2 cellular contexts compared by ENCODE assay signal in the genomic region with DNA sequence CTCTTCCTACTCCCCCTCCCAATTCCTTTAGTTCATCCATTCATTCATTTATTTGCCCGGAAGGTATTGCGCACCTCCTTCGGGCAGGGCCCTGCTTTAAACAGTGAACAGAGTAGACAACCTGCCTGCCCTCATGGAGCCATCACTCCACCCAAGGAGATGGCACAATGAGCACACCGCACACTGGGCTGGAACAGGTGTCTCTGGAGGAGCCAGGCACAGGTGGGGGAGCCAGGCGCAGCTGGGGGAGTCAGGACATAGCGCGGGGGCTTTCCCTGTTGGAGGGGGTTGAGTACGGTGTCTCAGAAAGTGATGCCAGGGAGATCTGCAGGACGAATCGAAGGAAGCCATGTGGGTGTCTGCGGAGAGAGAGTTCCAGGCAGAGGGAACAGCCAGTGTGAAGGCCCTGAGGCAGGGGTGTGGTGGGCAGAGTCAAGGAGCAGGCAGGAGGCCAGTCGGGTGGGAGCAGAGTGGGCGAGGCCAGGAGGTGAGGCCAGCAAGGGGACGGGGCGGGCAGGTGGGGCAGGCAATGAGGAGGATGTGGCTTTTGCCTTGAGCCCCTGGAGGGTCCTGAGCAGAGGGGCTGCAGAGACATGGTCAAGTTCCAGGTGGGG.
TF ChIP-seq lines count a peak whose summit lies in the region.

No MANE protein-coding gene starts in this region.

TF ChIP-seq in GM23338, 12 proteins besides CTCF, POLR2A, EP300 and RAD21 (continues in another document):
- TF ChIP-seq, protein P1, sequence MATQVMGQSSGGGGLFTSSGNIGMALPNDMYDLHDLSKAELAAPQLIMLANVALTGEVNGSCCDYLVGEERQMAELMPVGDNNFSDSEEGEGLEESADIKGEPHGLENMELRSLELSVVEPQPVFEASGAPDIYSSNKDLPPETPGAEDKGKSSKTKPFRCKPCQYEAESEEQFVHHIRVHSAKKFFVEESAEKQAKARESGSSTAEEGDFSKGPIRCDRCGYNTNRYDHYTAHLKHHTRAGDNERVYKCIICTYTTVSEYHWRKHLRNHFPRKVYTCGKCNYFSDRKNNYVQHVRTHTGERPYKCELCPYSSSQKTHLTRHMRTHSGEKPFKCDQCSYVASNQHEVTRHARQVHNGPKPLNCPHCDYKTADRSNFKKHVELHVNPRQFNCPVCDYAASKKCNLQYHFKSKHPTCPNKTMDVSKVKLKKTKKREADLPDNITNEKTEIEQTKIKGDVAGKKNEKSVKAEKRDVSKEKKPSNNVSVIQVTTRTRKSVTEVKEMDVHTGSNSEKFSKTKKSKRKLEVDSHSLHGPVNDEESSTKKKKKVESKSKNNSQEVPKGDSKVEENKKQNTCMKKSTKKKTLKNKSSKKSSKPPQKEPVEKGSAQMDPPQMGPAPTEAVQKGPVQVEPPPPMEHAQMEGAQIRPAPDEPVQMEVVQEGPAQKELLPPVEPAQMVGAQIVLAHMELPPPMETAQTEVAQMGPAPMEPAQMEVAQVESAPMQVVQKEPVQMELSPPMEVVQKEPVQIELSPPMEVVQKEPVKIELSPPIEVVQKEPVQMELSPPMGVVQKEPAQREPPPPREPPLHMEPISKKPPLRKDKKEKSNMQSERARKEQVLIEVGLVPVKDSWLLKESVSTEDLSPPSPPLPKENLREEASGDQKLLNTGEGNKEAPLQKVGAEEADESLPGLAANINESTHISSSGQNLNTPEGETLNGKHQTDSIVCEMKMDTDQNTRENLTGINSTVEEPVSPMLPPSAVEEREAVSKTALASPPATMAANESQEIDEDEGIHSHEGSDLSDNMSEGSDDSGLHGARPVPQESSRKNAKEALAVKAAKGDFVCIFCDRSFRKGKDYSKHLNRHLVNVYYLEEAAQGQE (IDR thresholded peaks at IDR 0.05; ENCODE audit: unreplicated experiment), result no peak
- no peak for TF ChIP-seq POLR2AphosphoS5 (IDR thresholded peaks at IDR 0.05; ENCODE audit: low read depth)
- TF ChIP-seq CREB1 (CRISPR knock-in tag; IDR thresholded peaks at IDR 0.05; ENCODE audit: low read depth), result no peak
- TF ChIP-seq STAT1 (IDR thresholded peaks at IDR 0.05; ENCODE audit: unreplicated experiment), result no peak
- TF ChIP-seq, protein P2, sequence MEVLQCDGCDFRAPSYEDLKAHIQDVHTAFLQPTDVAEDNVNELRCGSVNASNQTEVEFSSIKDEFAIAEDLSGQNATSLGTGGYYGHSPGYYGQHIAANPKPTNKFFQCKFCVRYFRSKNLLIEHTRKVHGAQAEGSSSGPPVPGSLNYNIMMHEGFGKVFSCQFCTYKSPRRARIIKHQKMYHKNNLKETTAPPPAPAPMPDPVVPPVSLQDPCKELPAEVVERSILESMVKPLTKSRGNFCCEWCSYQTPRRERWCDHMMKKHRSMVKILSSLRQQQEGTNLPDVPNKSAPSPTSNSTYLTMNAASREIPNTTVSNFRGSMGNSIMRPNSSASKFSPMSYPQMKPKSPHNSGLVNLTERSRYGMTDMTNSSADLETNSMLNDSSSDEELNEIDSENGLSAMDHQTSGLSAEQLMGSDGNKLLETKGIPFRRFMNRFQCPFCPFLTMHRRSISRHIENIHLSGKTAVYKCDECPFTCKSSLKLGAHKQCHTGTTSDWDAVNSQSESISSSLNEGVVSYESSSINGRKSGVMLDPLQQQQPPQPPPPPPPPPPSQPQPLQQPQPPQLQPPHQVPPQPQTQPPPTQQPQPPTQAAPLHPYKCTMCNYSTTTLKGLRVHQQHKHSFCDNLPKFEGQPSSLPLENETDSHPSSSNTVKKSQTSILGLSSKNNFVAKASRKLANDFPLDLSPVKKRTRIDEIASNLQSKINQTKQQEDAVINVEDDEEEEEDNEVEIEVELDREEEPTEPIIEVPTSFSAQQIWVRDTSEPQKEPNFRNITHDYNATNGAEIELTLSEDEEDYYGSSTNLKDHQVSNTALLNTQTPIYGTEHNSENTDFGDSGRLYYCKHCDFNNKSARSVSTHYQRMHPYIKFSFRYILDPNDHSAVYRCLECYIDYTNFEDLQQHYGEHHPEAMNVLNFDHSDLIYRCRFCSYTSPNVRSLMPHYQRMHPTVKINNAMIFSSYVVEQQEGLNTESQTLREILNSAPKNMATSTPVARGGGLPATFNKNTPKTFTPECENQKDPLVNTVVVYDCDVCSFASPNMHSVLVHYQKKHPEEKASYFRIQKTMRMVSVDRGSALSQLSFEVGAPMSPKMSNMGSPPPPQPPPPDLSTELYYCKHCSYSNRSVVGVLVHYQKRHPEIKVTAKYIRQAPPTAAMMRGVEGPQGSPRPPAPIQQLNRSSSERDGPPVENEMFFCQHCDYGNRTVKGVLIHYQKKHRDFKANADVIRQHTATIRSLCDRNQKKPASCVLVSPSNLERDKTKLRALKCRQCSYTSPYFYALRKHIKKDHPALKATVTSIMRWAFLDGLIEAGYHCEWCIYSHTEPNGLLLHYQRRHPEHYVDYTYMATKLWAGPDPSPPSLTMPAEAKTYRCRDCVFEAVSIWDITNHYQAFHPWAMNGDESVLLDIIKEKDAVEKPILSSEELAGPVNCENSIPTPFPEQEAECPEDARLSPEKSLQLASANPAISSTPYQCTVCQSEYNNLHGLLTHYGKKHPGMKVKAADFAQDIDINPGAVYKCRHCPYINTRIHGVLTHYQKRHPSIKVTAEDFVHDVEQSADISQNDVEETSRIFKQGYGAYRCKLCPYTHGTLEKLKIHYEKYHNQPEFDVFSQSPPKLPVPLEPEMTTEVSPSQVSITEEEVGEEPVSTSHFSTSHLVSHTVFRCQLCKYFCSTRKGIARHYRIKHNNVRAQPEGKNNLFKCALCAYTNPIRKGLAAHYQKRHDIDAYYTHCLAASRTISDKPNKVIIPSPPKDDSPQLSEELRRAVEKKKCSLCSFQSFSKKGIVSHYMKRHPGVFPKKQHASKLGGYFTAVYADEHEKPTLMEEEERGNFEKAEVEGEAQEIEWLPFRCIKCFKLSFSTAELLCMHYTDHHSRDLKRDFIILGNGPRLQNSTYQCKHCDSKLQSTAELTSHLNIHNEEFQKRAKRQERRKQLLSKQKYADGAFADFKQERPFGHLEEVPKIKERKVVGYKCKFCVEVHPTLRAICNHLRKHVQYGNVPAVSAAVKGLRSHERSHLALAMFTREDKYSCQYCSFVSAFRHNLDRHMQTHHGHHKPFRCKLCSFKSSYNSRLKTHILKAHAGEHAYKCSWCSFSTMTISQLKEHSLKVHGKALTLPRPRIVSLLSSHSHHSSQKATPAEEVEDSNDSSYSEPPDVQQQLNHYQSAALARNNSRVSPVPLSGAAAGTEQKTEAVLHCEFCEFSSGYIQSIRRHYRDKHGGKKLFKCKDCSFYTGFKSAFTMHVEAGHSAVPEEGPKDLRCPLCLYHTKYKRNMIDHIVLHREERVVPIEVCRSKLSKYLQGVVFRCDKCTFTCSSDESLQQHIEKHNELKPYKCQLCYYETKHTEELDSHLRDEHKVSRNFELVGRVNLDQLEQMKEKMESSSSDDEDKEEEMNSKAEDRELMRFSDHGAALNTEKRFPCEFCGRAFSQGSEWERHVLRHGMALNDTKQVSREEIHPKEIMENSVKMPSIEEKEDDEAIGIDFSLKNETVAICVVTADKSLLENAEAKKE (CRISPR knock-in tag; IDR thresholded peaks at IDR 0.05), result no peak
- no peak for TF ChIP-seq ZNF114 (CRISPR knock-in tag; IDR thresholded peaks at IDR 0.05)
- TF ChIP-seq EZH2 (IDR thresholded peaks at IDR 0.05; ENCODE audit: low read depth, unreplicated experiment), result no peak
- TF ChIP-seq, protein P3, sequence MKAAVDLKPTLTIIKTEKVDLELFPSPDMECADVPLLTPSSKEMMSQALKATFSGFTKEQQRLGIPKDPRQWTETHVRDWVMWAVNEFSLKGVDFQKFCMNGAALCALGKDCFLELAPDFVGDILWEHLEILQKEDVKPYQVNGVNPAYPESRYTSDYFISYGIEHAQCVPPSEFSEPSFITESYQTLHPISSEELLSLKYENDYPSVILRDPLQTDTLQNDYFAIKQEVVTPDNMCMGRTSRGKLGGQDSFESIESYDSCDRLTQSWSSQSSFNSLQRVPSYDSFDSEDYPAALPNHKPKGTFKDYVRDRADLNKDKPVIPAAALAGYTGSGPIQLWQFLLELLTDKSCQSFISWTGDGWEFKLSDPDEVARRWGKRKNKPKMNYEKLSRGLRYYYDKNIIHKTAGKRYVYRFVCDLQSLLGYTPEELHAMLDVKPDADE (IDR thresholded peaks at IDR 0.05), result no peak
- no peak for TF ChIP-seq JUNB (IDR thresholded peaks at IDR 0.05; ENCODE audit: unreplicated experiment)

TF ChIP-seq in liver, 16 proteins besides CTCF, POLR2A, EP300 and RAD21 (continued from another document):
- TF ChIP-seq, protein P1 (IDR thresholded peaks at IDR 0.05), result no peak
- TF ChIP-seq, protein P4, sequence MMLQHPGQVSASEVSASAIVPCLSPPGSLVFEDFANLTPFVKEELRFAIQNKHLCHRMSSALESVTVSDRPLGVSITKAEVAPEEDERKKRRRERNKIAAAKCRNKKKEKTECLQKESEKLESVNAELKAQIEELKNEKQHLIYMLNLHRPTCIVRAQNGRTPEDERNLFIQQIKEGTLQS (IDR thresholded peaks at IDR 0.05), result no peak
- no peak for TF ChIP-seq FOXA1 (IDR thresholded peaks at IDR 0.05)
- no peak for TF ChIP-seq HNF4G (IDR thresholded peaks at IDR 0.05)
- no peak for TF ChIP-seq NR2F2 (IDR thresholded peaks at IDR 0.05)
- no peak for TF ChIP-seq FOXA2 (IDR thresholded peaks at IDR 0.05)
- no peak for TF ChIP-seq YY1 (IDR thresholded peaks at IDR 0.05)
- TF ChIP-seq RXRA (IDR thresholded peaks at IDR 0.05), result no peak
- no peak for TF ChIP-seq SP1 (IDR thresholded peaks at IDR 0.05)
- TF ChIP-seq TAF1 (conservative IDR thresholded peaks at IDR 0.05), result no peak
- no peak for TF ChIP-seq JUND (IDR thresholded peaks at IDR 0.05)
- TF ChIP-seq, protein P5, sequence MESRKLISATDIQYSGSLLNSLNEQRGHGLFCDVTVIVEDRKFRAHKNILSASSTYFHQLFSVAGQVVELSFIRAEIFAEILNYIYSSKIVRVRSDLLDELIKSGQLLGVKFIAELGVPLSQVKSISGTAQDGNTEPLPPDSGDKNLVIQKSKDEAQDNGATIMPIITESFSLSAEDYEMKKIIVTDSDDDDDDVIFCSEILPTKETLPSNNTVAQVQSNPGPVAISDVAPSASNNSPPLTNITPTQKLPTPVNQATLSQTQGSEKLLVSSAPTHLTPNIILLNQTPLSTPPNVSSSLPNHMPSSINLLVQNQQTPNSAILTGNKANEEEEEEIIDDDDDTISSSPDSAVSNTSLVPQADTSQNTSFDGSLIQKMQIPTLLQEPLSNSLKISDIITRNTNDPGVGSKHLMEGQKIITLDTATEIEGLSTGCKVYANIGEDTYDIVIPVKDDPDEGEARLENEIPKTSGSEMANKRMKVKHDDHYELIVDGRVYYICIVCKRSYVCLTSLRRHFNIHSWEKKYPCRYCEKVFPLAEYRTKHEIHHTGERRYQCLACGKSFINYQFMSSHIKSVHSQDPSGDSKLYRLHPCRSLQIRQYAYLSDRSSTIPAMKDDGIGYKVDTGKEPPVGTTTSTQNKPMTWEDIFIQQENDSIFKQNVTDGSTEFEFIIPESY (IDR thresholded peaks at IDR 0.05), result no peak
- TF ChIP-seq, protein P6, sequence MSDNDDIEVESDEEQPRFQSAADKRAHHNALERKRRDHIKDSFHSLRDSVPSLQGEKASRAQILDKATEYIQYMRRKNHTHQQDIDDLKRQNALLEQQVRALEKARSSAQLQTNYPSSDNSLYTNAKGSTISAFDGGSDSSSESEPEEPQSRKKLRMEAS (IDR thresholded peaks at IDR 0.05), result no peak
